ENCODE assay signal across 16 cellular contexts in genomic region chr1:111602974-111603373, GRCh38. TPM values are rescaled to one million over a fixed set of nuclear protein-coding genes. Genes with fewer than 3 reads are reported as not detected.
A peak's percentile ranks its signal among the peaks of the same experiment; 100 is the strongest.
DNase-seq lines count a peak whose midpoint lies in the region; ATAC-seq, FAIRE-seq and TF ChIP-seq lines count a peak whose summit lies in the region.
"Had no signal": no experiment of that assay in that cellular context is flagged by ENCODE, and none has a peak within 500 bp of the region (broad histone marks: within the 10 kb centered on the region; RNA-seq: fewer than 3 reads in every experiment).

No MANE protein-coding gene starts in this region.

- WGBS in K562 (ENCODE audit: insufficient coverage, low coverage, missing lambda C conversion rate), result 35% methylated on average over 4 of the region's 4 CpGs

- FAIRE-seq in K562 (lab: Jason Lieb, UNC), result no peak
- FAIRE-seq: endothelial cell of umbilical vein had no signal

- TF ChIP-seq RAD21 in K562 (CRISPR knock-in tag; conservative IDR thresholded peaks at IDR 0.05 in 1 of 2, IDR thresholded peaks at IDR 0.05 in 1 of 2), result no peak

- peaks cover 0 to 14% of the 10 kb centered on the region in 2 experiments; a peak in 3 of 5 replicates for H3K4me1 ChIP-seq in K562 (replicated peaks in 1 of 2; ENCODE audit: control insufficient read depth in 2 of 2, insufficient read depth in 2 of 2, low read length in 2 of 2)

- H3K9me3 Mint-ChIP-seq in activated T-cell treated with anti-CD3 and anti-CD28 coated beads, Interleukin-2, amount 50 U/mL, for 24 hours, result no peaks in the 10 kb centered on the region
- no peaks in the 10 kb centered on the region for H3K9me3 Mint-ChIP-seq in T-cell
- H3K9me3 Mint-ChIP-seq: nephron had no signal

- H3K9me1 ChIP-seq in K562 (ENCODE audit: control insufficient read depth, insufficient read depth, low read length), result no peaks in the 10 kb centered on the region

- H4K20me1 ChIP-seq in K562 (replicated peaks; ENCODE audit: control insufficient read depth, insufficient read depth, low read length), result no peaks in the 10 kb centered on the region

- no peaks in the 10 kb centered on the region for H3K36me3 ChIP-seq in K562 (ENCODE audit: control insufficient read depth, insufficient read depth, low read length)
- H3K36me3 ChIP-seq: right atrium auricular region had no signal

- TF ChIP-seq EP300 in K562 (IDR thresholded peaks at IDR 0.05; ENCODE audit: low read length), result no peak

- H3K4me3 ChIP-seq in K562, result no peak overlapping the region
- H3K4me3 ChIP-seq: right atrium auricular region had no signal

- no TSS peak for BruUV-seq in K562 (replicated peaks; lab: Mats Ljungman, UMichigan)

- peak; percentile 61 for DNase-seq in activated T-cell treated with anti-CD3 and anti-CD28 coated beads, Interleukin-2, amount 50 U/mL, for 24 hours
- no peak for DNase-seq in activated T-cell treated with anti-CD3 and anti-CD28 coated beads, Interleukin-2, amount 50 U/mL, for 1 hour
- DNase-seq in T-cell (no peak), K562 (ENCODE audit: extremely low read depth in 1 of 4, low spot score in 3 of 4) (no peak), iPS-NIHi7 (ENCODE audit: extremely low spot score) (no peak), NCI-H82 (lab: John Stamatoyannopoulos, UW) (no peak)
- no peak for DNase-seq in stimulated activated naive CD8-positive, alpha-beta T cell treated with anti-CD3 and anti-CD28 coated beads, Interleukin-15, Interleukin-2, amounts not matched to agents 100 U/mL and 50 U/mL, for 24 hours
- DNase-seq: central memory CD4-positive, alpha-beta T cell; DMS 273 treated with DMSO at 0.1 percent for 48 hours; glutamatergic neuron; left cardiac atrium; NCI-H446 had no signal

- H2AFZ ChIP-seq in K562 (ENCODE audit: low read depth, low read length), result peak overlapping the region; percentile 40; the same call in 1 of the 2 replicates

- peaks cover 13% of the 10 kb centered on the region for H3K36me3 Mint-ChIP-seq in activated T-cell treated with anti-CD3 and anti-CD28 coated beads, Interleukin-2, amount 50 U/mL, for 24 hours (ENCODE audit: low read depth)
- H3K36me3 Mint-ChIP-seq in T-cell, result no peaks in the 10 kb centered on the region

- peaks cover 86% of the 10 kb centered on the region for H3K4me1 Mint-ChIP-seq in activated T-cell treated with anti-CD3 and anti-CD28 coated beads, Interleukin-2, amount 50 U/mL, for 24 hours (ENCODE audit: low read depth)
- peaks cover 74 to 86% (median 83%) of the 10 kb centered on the region in 3 donors for H3K4me1 Mint-ChIP-seq in T-cell

- H3K27me3 ChIP-seq in K562 (ENCODE audit: control insufficient read depth in 2 of 2, insufficient read depth in 2 of 2, low read length in 2 of 2), result no peaks in the 10 kb centered on the region
- H3K27me3 ChIP-seq: right atrium auricular region had no signal

- H3K9me3 ChIP-seq in K562 (replicated peaks; ENCODE audit: control insufficient read depth, insufficient read depth, low read depth, low read length), result peaks cover 12% of the 10 kb centered on the region
- H3K9me3 ChIP-seq: right atrium auricular region had no signal

- peak overlapping the region; percentile 52 for H3K4me3 Mint-ChIP-seq in activated T-cell treated with anti-CD3 and anti-CD28 coated beads, Interleukin-2, amount 50 U/mL, for 24 hours
- H3K4me3 Mint-ChIP-seq in T-cell, result peak overlapping the region in 1 of 3 donors; percentile 64
- H3K4me3 Mint-ChIP-seq: nephron had no signal

- intact Hi-C loops in K562 (cut with micrococcal nuclease), result no loop called here

- in situ Hi-C loops in K562 (cut with MboI), result no loop called here

- no peak overlapping the region for H3K4me2 ChIP-seq in K562 (ENCODE audit: insufficient read depth, low read length)

- no peaks in the 10 kb centered on the region for H3K27me3 Mint-ChIP-seq in activated T-cell treated with anti-CD3 and anti-CD28 coated beads, Interleukin-2, amount 50 U/mL, for 24 hours
- H3K27me3 Mint-ChIP-seq in T-cell, result no peaks in the 10 kb centered on the region

- no peak overlapping the region for H3K9ac ChIP-seq in K562 (ENCODE audit: insufficient read depth in 1 of 2, low read depth in 2 of 2, low read length in 2 of 2)

- H3K79me2 ChIP-seq in K562 (ENCODE audit: control insufficient read depth, insufficient read depth, low read length), result no peaks in the 10 kb centered on the region

- no peak overlapping the region for H3K27ac ChIP-seq in K562 (ENCODE audit: extremely low read depth, low read depth, low read length)
- H3K27ac ChIP-seq: right atrium auricular region had no signal

- TF ChIP-seq CTCF in K562 (IDR thresholded peaks at IDR 0.05 in 2 of 3, conservative IDR thresholded peaks at IDR 0.05 in 1 of 3; ENCODE audit: insufficient read depth in 2 of 3, low read depth in 1 of 3, low read length in 3 of 3), result no peak

- TF ChIP-seq POLR2A in K562 (conservative IDR thresholded peaks at IDR 0.05), result no peak

- CTCF ChIA-PET in T-cell (lab: Charles Lee) (interaction anchor here (0.6 to 2.9 kb wide), 3 partner anchors 10 to 729 kb away, joined by 3 to 8 read pairs (median 6); no protein-coding TSS in a partner anchor), K562 (lab: Yijun Ruan, JAX; ENCODE audit: low intra/inter-chr PET ratio) (no interaction called here)

- POLR2A ChIA-PET in T-cell (lab: Charles Lee), result interaction anchor here (1.2 to 1.4 kb wide), 2 partner anchors 10 to 12 kb away, joined by 5 read pairs; no protein-coding TSS in a partner anchor
- POLR2A ChIA-PET in K562 (lab: Yijun Ruan, JAX), result interaction anchor here (0.6 to 2.2 kb wide), 4 partner anchors 9 to 16 kb away, joined by 3 to 8 read pairs (median 5); partner anchors contain the start of gene RAP1A

- H3K27ac Mint-ChIP-seq in activated T-cell treated with anti-CD3 and anti-CD28 coated beads, Interleukin-2, amount 50 U/mL, for 24 hours, result peak overlapping the region; percentile 96
- peak overlapping the region; percentile 93 for H3K27ac Mint-ChIP-seq in T-cell
- H3K27ac Mint-ChIP-seq: nephron had no signal

- ATAC-seq in T-cell (replicated peaks in 1 of 4) (no peak), K562 (no peak), GM21528 (IDR thresholded peaks at IDR 0.05; ENCODE audit: low FRiP score, unreplicated experiment) (no peak)
- ATAC-seq in stimulated activated naive CD8-positive, alpha-beta T cell treated with anti-CD3 and anti-CD28 coated beads, Interleukin-15, Interleukin-2, amounts not matched to agents 100 U/mL and 50 U/mL, for 24 hours, result peak; percentile 30
- ATAC-seq: left cardiac atrium had no signal

TF ChIP-seq in K562, 482 proteins besides CTCF, POLR2A, EP300 and RAD21:
- TF ChIP-seq KLF10 (CRISPR knock-in tag; IDR thresholded peaks at IDR 0.05) (no peak), ZNF324 (CRISPR knock-in tag; IDR thresholded peaks at IDR 0.05) (no peak), ZNF766 (CRISPR knock-in tag; conservative IDR thresholded peaks at IDR 0.05) (no peak), NCOR1 (IDR thresholded peaks at IDR 0.05) (no peak), TARDBP (IDR thresholded peaks at IDR 0.05) (no peak), TBL1XR1 (IDR thresholded peaks at IDR 0.05; ENCODE audit: low read length in 2 of 2) (no peak), ZNF311 (CRISPR knock-in tag; IDR thresholded peaks at IDR 0.05) (no peak), ZNF217 (CRISPR knock-in tag; IDR thresholded peaks at IDR 0.05) (no peak), FOS (IDR thresholded peaks at IDR 0.05; ENCODE audit: extremely low read depth, insufficient read length) (no peak), TFAM (CRISPR knock-in tag; conservative IDR thresholded peaks at IDR 0.05) (no peak), KDM5B (IDR thresholded peaks at IDR 0.05; ENCODE audit: insufficient replicate concordance, low read depth, low read length) (no peak), ZFP1 (CRISPR knock-in tag; IDR thresholded peaks at IDR 0.05) (no peak), BRD9 (IDR thresholded peaks at IDR 0.05; ENCODE audit: low read depth, partially characterized antibody) (no peak)

RNA-seq across cellular contexts. Expression of gene RAP1A, which starts 16.6 kb away (rescaled TPM):
- total RNA-seq in T-cell (100 to 1,000 TPM in 4 of 5 donors, 10 to 100 TPM in 1; 95.0 to 108 (median 103) TPM), K562 (2014; rRNA removed) (13.4 and 19.0 TPM in 2 replicates), K562 (2014; rRNA removed; fragmentation: Illumina TruSeq; extraction: Trizol) (32.5 and 40.1 TPM in 2 replicates), K562 (2015; rRNA removed; fragmentation: Illumina TruSeq; extraction: Trizol) (19.4 and 24.5 TPM in 2 replicates), K562 (2021) (57.6 and 60.7 TPM in 2 replicates)
- total RNA-seq in K562 (2011; cell fraction: chromatin; rRNA removed; ENCODE audit: low replicate concordance), result 4.2 and 14.3 TPM in 2 replicates
- 2.2 and 3.4 TPM in 2 replicates for total RNA-seq in K562 (2011; cell fraction: nucleolus; rRNA removed)
- total RNA-seq in K562 (2011; cell fraction: nucleoplasm; rRNA removed), result 7.9 and 18.7 TPM in 2 replicates
- polyA plus RNA-seq in K562 (2011; rRNA removed) (49.0 and 77.3 TPM in 2 replicates), K562 (2014; fragmentation: Illumina TruSeq; extraction: Trizol) (68.8 and 86.2 TPM in 2 replicates), K562 (2014; fragmentation: Nextera tagmentation; extraction: Ambion mirVana) (10 to 100 TPM; 21.3 to 28.9 TPM), K562 (2014; rRNA removed) (45.9 and 48.2 TPM in 2 replicates)
- 11.3 and 24.6 TPM in 2 replicates for polyA plus RNA-seq in K562 (2011; cell fraction: cytosol; rRNA removed)
- 6.6 and 11.5 TPM in 2 replicates for polyA plus RNA-seq in K562 (2011; cell fraction: nucleus; rRNA removed)
- 68.6 and 95.0 TPM in 2 replicates for polyA plus RNA-seq in K562 (2012)
- 49.7 and 52.8 TPM in 2 replicates for polyA minus RNA-seq in K562 (2011; rRNA and poly(A)+ RNA removed)
- 20.3 and 24.0 TPM in 2 replicates for polyA minus RNA-seq in K562 (2011; cell fraction: cytosol; rRNA and poly(A)+ RNA removed)
- polyA minus RNA-seq in K562 (2011; cell fraction: nucleus; rRNA and poly(A)+ RNA removed), result 4.7 and 9.1 TPM in 2 replicates
